Comparison of ENCODE assay signal across 11 cellular contexts in genomic region chr1:12146343-12147112, GRCh38. TPM values are rescaled to one million over a fixed set of nuclear protein-coding genes. Genes with fewer than 3 reads are reported as not detected.
DNase-seq lines count a peak whose midpoint lies in the region; ATAC-seq and TF ChIP-seq lines count a peak whose summit lies in the region.
"Had no signal": no experiment of that assay in that cellular context is flagged by ENCODE, and none has a peak within 500 bp of the region (broad histone marks: within the 10 kb centered on the region; RNA-seq: fewer than 3 reads in every experiment).

No MANE protein-coding gene starts in this region.

- no peak for TF ChIP-seq CTCF in lower lobe of right lung (IDR thresholded peaks at IDR 0.05)

- no peak for ATAC-seq in activated T-helper 17 cell treated with anti-CD3 and anti-CD28 coated beads, Interleukin-2, amount 50 U/mL, for 72 hours (replicated peaks)
- ATAC-seq in lower lobe of right lung = no peak
- ATAC-seq in GM18498 (IDR thresholded peaks at IDR 0.05; ENCODE audit: unreplicated experiment) = no peak
- ATAC-seq: left colon had no signal

- H3K9ac ChIP-seq in subcutaneous abdominal adipose tissue (ENCODE audit: low read length in 5 of 5) = peak overlapping the region in 1 of 5 donors; percentile 55

- DNase-seq in activated CD4-positive, alpha-beta T cell treated with anti-CD3 and anti-CD28 coated beads, Interleukin-2, amount 10 ng/mL, durations not matched to agents 24 days and 14 days = no peak
- DNase-seq in activated CD4-positive, alpha-beta T cell treated with anti-CD3 and anti-CD28 coated beads for 48 hours = no peak
- DNase-seq in lower lobe of right lung = no peak
- DNase-seq in NCI-H2196 treated with DMSO at 0.1 percent for 48 hours (lab: John Stamatoyannopoulos, UW; ENCODE audit: unreplicated experiment) = no peak
- no peak for DNase-seq in DMS 273 (lab: John Stamatoyannopoulos, UW; ENCODE audit: unreplicated experiment)
- DNase-seq: Kasumi-1, left colon, NCI-H446 had no signal

- peak overlapping the region; percentile 91 for H3K27ac Mint-ChIP-seq in activated CD4-positive, alpha-beta T cell treated with anti-CD3 and anti-CD28 coated beads, Interleukin-2, amount 10 ng/mL, durations not matched to agents 24 days and 14 days
- H3K27ac Mint-ChIP-seq in activated T-helper 17 cell treated with anti-CD3 and anti-CD28 coated beads, Interleukin-2, amount 50 U/mL, for 72 hours = peak overlapping the region; percentile 86

- H3K9me3 Mint-ChIP-seq in activated CD4-positive, alpha-beta T cell treated with anti-CD3 and anti-CD28 coated beads, Interleukin-2, amount 10 ng/mL, durations not matched to agents 24 days and 14 days = peaks cover 9% of the 10 kb centered on the region
- peaks cover 3% of the 10 kb centered on the region for H3K9me3 Mint-ChIP-seq in activated T-helper 17 cell treated with anti-CD3 and anti-CD28 coated beads, Interleukin-2, amount 50 U/mL, for 72 hours

- no peak overlapping the region for H3K4me3 ChIP-seq in lower lobe of right lung
- H3K4me3 ChIP-seq in subcutaneous abdominal adipose tissue (ENCODE audit: low read depth in 1 of 5, low read length in 5 of 5) = no peak overlapping the region

- H3K4me1 ChIP-seq in lower lobe of right lung (peaks cover 85% of the 10 kb centered on the region), subcutaneous abdominal adipose tissue (ENCODE audit: control insufficient read depth in 5 of 5, insufficient read depth in 5 of 5, low read length in 5 of 5) (peaks cover 12 to 89% (median 53%) of the 10 kb centered on the region in 5 donors)

- H3K27me3 ChIP-seq in lower lobe of right lung (ENCODE audit: low read depth) (no peaks in the 10 kb centered on the region), subcutaneous abdominal adipose tissue (ENCODE audit: control insufficient read depth in 5 of 5, insufficient read depth in 4 of 5, low read length in 5 of 5) (no peaks in the 10 kb centered on the region)

- no peaks in the 10 kb centered on the region for H3K27me3 Mint-ChIP-seq in activated CD4-positive, alpha-beta T cell treated with anti-CD3 and anti-CD28 coated beads, Interleukin-2, amount 10 ng/mL, durations not matched to agents 24 days and 14 days
- no peaks in the 10 kb centered on the region for H3K27me3 Mint-ChIP-seq in activated T-helper 17 cell treated with anti-CD3 and anti-CD28 coated beads, Interleukin-2, amount 50 U/mL, for 72 hours

- peak overlapping the region; percentile 78 for H3K27ac ChIP-seq in lower lobe of right lung
- peak overlapping the region; percentile 58 for H3K27ac ChIP-seq in subcutaneous abdominal adipose tissue (ENCODE audit: low read depth, low read length)

- H3K9me3 ChIP-seq in lower lobe of right lung (no peaks in the 10 kb centered on the region), subcutaneous abdominal adipose tissue (ENCODE audit: control insufficient read depth in 5 of 5, low read length in 5 of 5) (peaks cover 0 to 7% (median 5%) of the 10 kb centered on the region in 5 donors)

- H3K36me3 Mint-ChIP-seq in activated CD4-positive, alpha-beta T cell treated with anti-CD3 and anti-CD28 coated beads, Interleukin-2, amount 10 ng/mL, durations not matched to agents 24 days and 14 days (ENCODE audit: low read depth) = peaks cover 21% of the 10 kb centered on the region
- peaks cover 16% of the 10 kb centered on the region for H3K36me3 Mint-ChIP-seq in activated T-helper 17 cell treated with anti-CD3 and anti-CD28 coated beads, Interleukin-2, amount 50 U/mL, for 72 hours (ENCODE audit: low read depth)

- peaks cover 73% of the 10 kb centered on the region for H3K4me1 Mint-ChIP-seq in activated CD4-positive, alpha-beta T cell treated with anti-CD3 and anti-CD28 coated beads, Interleukin-2, amount 10 ng/mL, durations not matched to agents 24 days and 14 days
- peaks cover 45% of the 10 kb centered on the region for H3K4me1 Mint-ChIP-seq in activated T-helper 17 cell treated with anti-CD3 and anti-CD28 coated beads, Interleukin-2, amount 50 U/mL, for 72 hours

- H3K36me3 ChIP-seq in lower lobe of right lung (no peaks in the 10 kb centered on the region), subcutaneous abdominal adipose tissue (ENCODE audit: control insufficient read depth in 5 of 5, insufficient read depth in 5 of 5, low read length in 5 of 5) (peaks cover 0 to 2% (median 0%) of the 10 kb centered on the region in 5 donors)

- intact Hi-C loops in activated CD4-positive, alpha-beta T cell treated with anti-CD3 and anti-CD28 coated beads, Interleukin-2, amount 10 ng/mL, durations not matched to agents 24 days and 14 days (cut with micrococcal nuclease) = no loop called here
- intact Hi-C loops in lower lobe of right lung (cut with DNase I) = no loop called here

- peak overlapping the region; percentile 39 for H3K4me3 Mint-ChIP-seq in activated CD4-positive, alpha-beta T cell treated with anti-CD3 and anti-CD28 coated beads, Interleukin-2, amount 10 ng/mL, durations not matched to agents 24 days and 14 days
- H3K4me3 Mint-ChIP-seq in activated T-helper 17 cell treated with anti-CD3 and anti-CD28 coated beads, Interleukin-2, amount 50 U/mL, for 72 hours = peak overlapping the region; percentile 69

RNA-seq across cellular contexts. Expression of gene TNFRSF1B, which starts 20.3 kb away (rescaled TPM):
- 145 TPM in 2 replicates for total RNA-seq in activated CD4-positive, alpha-beta T cell treated with anti-CD3 and anti-CD28 coated beads, Interleukin-2, amount 10 ng/mL, durations not matched to agents 24 days and 14 days
- 100 to 1,000 TPM; 291 to 379 TPM for total RNA-seq in activated T-helper 17 cell treated with anti-CD3 and anti-CD28 coated beads, Interleukin-2, amount 50 U/mL, for 72 hours
- 67.0 TPM for total RNA-seq in lower lobe of right lung
